In genomic region chr1:30465096-30465495, GRCh38 we compare ENCODE assay signal across 42 cellular contexts.
"Had no signal": no experiment of that assay in that cellular context is flagged by ENCODE, and none has a peak within 500 bp of the region (broad histone marks: within the 10 kb centered on the region; RNA-seq: fewer than 3 reads in every experiment).

No MANE protein-coding gene starts in this region.

- DNase-seq: activated B cell treated with CpG ODN at 0.5 μM for 24 hours; activated CD4-positive, alpha-beta memory T cell treated with anti-CD3 and anti-CD28 coated beads for 36 hours; activated CD4-positive, alpha-beta T cell treated with anti-CD3 and anti-CD28 coated beads for 4 hours; activated CD4-positive, alpha-beta T cell treated with anti-CD3 and anti-CD28 coated beads, Interleukin-2, amount 50 U/mL, for 1 hour; activated CD4-positive, CD25-positive, alpha-beta regulatory T cell treated with anti-CD3 and anti-CD28 coated beads, Interleukin-2, amount 50 U/mL, for 72 hours; activated CD8-positive, alpha-beta memory T cell treated with anti-CD3 and anti-CD28 coated beads, Interleukin-2, amount 50 U/mL, for 4 hours; activated gamma-delta T cell treated with Interleukin-2 at 50 U/mL for 16 hours; activated naive CD4-positive, alpha-beta T cell treated with anti-CD3 and anti-CD28 coated beads for 36 hours; activated T-cell treated with anti-CD3 and anti-CD28 coated beads for 4 hours; activated T-cell treated with anti-CD3 and anti-CD28 coated beads, Interleukin-2, amount 50 U/mL, for 48 hours; adrenal gland; body of pancreas; caudate nucleus; cerebellar nuclear complex; Kasumi-1; KG1; MG63; MV-4-11; NCI-H1092; NCI-H1417; NCI-H146; NCI-H187; NCI-H2029 treated with DMSO at 0.1 percent for 48 hours; NCI-H2107; NCI-H2171; NCI-H510A; NCI-H526; NCI-H748 treated with DMSO at 0.1 percent for 48 hours; NK-92 treated with Interleukin-12 subunit alpha and Interleukin-12 subunit beta, amount 100 ng/mL, for 24 hours; PC-9; Right ventricle myocardium superior; SW 1271; T-helper 1 cell; T-helper 2 cell; T-helper 9 cell had no signal

- H3K36me3 ChIP-seq: adrenal gland, breast epithelium, MG63 had no signal

- H3K9me3 Mint-ChIP-seq: activated B cell treated with CpG ODN at 0.5 μM for 24 hours; activated CD4-positive, alpha-beta memory T cell treated with anti-CD3 and anti-CD28 coated beads for 36 hours; activated naive CD4-positive, alpha-beta T cell treated with anti-CD3 and anti-CD28 coated beads for 36 hours; activated naive CD4-positive, alpha-beta T cell treated with anti-CD3 and anti-CD28 coated beads, Interleukin-2, amount 50 U/mL, for 72 hours; activated T-helper 17 cell treated with anti-CD3 and anti-CD28 coated beads, Interleukin-2, amount 50 U/mL, for 72 hours had no signal

- H3K27ac Mint-ChIP-seq: activated B cell treated with CpG ODN at 0.5 μM for 24 hours; activated CD4-positive, alpha-beta memory T cell treated with anti-CD3 and anti-CD28 coated beads for 36 hours; activated naive CD4-positive, alpha-beta T cell treated with anti-CD3 and anti-CD28 coated beads for 36 hours; activated naive CD4-positive, alpha-beta T cell treated with anti-CD3 and anti-CD28 coated beads, Interleukin-2, amount 50 U/mL, for 72 hours; activated T-helper 17 cell treated with anti-CD3 and anti-CD28 coated beads, Interleukin-2, amount 50 U/mL, for 72 hours had no signal

- H3K36me3 Mint-ChIP-seq: activated CD4-positive, alpha-beta memory T cell treated with anti-CD3 and anti-CD28 coated beads for 36 hours; activated naive CD4-positive, alpha-beta T cell treated with anti-CD3 and anti-CD28 coated beads, Interleukin-2, amount 50 U/mL, for 72 hours had no signal

- FAIRE-seq: astrocyte, RCC 7860 had no signal

- H3K4me3 Mint-ChIP-seq: activated B cell treated with CpG ODN at 0.5 μM for 24 hours; activated CD4-positive, alpha-beta memory T cell treated with anti-CD3 and anti-CD28 coated beads for 36 hours; activated naive CD4-positive, alpha-beta T cell treated with anti-CD3 and anti-CD28 coated beads for 36 hours; activated T-helper 17 cell treated with anti-CD3 and anti-CD28 coated beads, Interleukin-2, amount 50 U/mL, for 72 hours had no signal

- H3K27me3 ChIP-seq: adrenal gland, body of pancreas, breast epithelium, MG63 had no signal

- ATAC-seq: activated naive CD4-positive, alpha-beta T cell treated with anti-CD3 and anti-CD28 coated beads, Interleukin-2, amount 50 U/mL, for 72 hours; activated T-helper 17 cell treated with anti-CD3 and anti-CD28 coated beads, Interleukin-2, amount 50 U/mL, for 72 hours; body of pancreas had no signal

- H3K4me2 ChIP-seq: PC-9 had no signal

- H3K9me3 ChIP-seq: adrenal gland, breast epithelium, MG63 had no signal

- H2AFZ ChIP-seq: PC-9 had no signal

- H3K4me3 ChIP-seq: adrenal gland, body of pancreas, breast epithelium, MG63, PC-9 had no signal

- H3K4me1 ChIP-seq: adrenal gland, body of pancreas, breast epithelium had no signal

- H3K27ac ChIP-seq: adrenal gland, body of pancreas, breast epithelium, PC-9, RWPE1, VCaP had no signal

- H3K4me1 Mint-ChIP-seq: activated B cell treated with CpG ODN at 0.5 μM for 24 hours; activated T-helper 17 cell treated with anti-CD3 and anti-CD28 coated beads, Interleukin-2, amount 50 U/mL, for 72 hours had no signal
